Comparison of ENCODE assay signal across 1 cellular context in the genomic region with DNA sequence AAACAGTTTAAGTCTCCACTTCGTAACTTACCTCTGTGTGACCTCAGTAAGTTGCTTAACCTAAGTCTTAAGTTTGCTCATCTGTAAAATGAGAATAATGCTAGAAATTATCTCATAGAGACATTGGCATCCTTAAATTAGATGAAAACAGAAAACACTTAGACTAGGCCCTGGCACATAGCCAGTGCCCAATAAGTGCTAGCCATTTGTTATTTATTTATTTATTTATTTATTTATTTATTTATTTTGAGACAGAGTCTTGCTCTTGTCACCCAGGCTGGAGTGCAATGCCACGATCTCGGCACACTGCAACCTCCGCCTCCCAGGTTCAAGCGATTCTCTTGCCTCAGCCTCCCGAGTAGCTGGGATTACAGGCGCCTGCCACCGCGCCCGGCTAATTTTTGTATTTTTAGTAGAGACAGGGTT.
A peak's percentile ranks its signal among the peaks of the same experiment; 100 is the strongest.
TF ChIP-seq lines count a peak whose summit lies in the region.

No MANE protein-coding gene starts in this region.

TF ChIP-seq in HEK293, 187 proteins besides CTCF, POLR2A, EP300 and RAD21 (continues in another document):
- peak; percentile 65; the same call in 1 of the 2 replicates for TF ChIP-seq MZF1 (tag by site-specific recombination; IDR thresholded peaks at IDR 0.05; ENCODE audit: borderline replicate concordance)
- peak; percentile 89 for TF ChIP-seq ZNF623 (tag by site-specific recombination; IDR thresholded peaks at IDR 0.05)
- TF ChIP-seq, protein P1, sequence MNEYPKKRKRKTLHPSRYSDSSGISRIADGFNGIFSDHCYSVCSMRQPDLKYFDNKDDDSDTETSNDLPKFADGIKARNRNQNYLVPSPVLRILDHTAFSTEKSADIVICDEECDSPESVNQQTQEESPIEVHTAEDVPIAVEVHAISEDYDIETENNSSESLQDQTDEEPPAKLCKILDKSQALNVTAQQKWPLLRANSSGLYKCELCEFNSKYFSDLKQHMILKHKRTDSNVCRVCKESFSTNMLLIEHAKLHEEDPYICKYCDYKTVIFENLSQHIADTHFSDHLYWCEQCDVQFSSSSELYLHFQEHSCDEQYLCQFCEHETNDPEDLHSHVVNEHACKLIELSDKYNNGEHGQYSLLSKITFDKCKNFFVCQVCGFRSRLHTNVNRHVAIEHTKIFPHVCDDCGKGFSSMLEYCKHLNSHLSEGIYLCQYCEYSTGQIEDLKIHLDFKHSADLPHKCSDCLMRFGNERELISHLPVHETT (tag by site-specific recombination; IDR thresholded peaks at IDR 0.05) = peak; percentile 52; the same call in 1 of the 2 replicates
- TF ChIP-seq ZNF548 (tag by site-specific recombination; IDR thresholded peaks at IDR 0.05) = 0 out of 2 replicates have a peak, but pooled peaks have one; percentile 35
- peak; percentile 92 for TF ChIP-seq ZNF292 (tag by site-specific recombination; IDR thresholded peaks at IDR 0.05; ENCODE audit: borderline replicate concordance, low read depth)
- TF ChIP-seq ZNF266 (tag by site-specific recombination; IDR thresholded peaks at IDR 0.05; ENCODE audit: low read depth) = peak; percentile 93
- TF ChIP-seq ZNF501 (tag by site-specific recombination; IDR thresholded peaks at IDR 0.05) = peak; percentile 89
- peak; percentile 83; the same call in 1 of the 2 replicates for TF ChIP-seq ZNF155 (tag by site-specific recombination; IDR thresholded peaks at IDR 0.05)
- TF ChIP-seq ZNF433 (tag by site-specific recombination; IDR thresholded peaks at IDR 0.05; ENCODE audit: low read depth) = peak; percentile 95
- TF ChIP-seq ZNF426 (tag by site-specific recombination; IDR thresholded peaks at IDR 0.05) = peak; percentile 98
- TF ChIP-seq ZNF404 (tag by site-specific recombination; IDR thresholded peaks at IDR 0.05) = 0 out of 2 replicates have a peak, but pooled peaks have one; percentile 83
- peak; percentile 99 for TF ChIP-seq ZNF394 (tag by site-specific recombination; IDR thresholded peaks at IDR 0.05; ENCODE audit: borderline replicate concordance)
- TF ChIP-seq ZNF530 (tag by site-specific recombination; IDR thresholded peaks at IDR 0.05; ENCODE audit: low read depth) = peak; percentile 91
- TF ChIP-seq, protein P2, sequence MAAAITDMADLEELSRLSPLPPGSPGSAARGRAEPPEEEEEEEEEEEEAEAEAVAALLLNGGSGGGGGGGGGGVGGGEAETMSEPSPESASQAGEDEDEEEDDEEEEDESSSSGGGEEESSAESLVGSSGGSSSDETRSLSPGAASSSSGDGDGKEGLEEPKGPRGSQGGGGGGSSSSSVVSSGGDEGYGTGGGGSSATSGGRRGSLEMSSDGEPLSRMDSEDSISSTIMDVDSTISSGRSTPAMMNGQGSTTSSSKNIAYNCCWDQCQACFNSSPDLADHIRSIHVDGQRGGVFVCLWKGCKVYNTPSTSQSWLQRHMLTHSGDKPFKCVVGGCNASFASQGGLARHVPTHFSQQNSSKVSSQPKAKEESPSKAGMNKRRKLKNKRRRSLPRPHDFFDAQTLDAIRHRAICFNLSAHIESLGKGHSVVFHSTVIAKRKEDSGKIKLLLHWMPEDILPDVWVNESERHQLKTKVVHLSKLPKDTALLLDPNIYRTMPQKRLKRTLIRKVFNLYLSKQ (tag by site-specific recombination; IDR thresholded peaks at IDR 0.05; ENCODE audit: borderline replicate concordance) = 0 out of 2 replicates have a peak, but pooled peaks have one; percentile 70
- TF ChIP-seq GFI1B (tag by site-specific recombination; IDR thresholded peaks at IDR 0.05) = peak; percentile 62; the same call in 1 of the 2 replicates
- TF ChIP-seq, protein P3, sequence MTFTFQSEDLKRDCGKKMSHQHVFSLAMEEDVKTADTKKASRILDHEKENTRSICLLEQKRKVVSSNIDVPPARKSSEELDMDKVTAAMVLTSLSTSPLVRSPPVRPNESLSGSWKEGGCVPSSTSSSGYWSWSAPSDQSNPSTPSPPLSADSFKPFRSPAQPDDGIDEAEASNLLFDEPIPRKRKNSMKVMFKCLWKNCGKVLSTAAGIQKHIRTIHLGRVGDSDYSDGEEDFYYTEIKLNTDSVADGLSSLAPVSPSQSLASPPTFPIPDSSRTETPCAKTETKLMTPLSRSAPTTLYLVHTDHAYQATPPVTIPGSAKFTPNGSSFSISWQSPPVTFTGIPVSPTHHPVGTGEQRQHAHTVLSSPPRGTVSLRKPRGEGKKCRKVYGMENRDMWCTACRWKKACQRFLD (tag by site-specific recombination; IDR thresholded peaks at IDR 0.05) = 0 out of 2 replicates have a peak, but pooled peaks have one; percentile 78
- peak; percentile 74 for TF ChIP-seq ZNF121 (tag by site-specific recombination; IDR thresholded peaks at IDR 0.05)
- peak; percentile 85; the same call in 1 of the 2 replicates for TF ChIP-seq OVOL3 (tag by site-specific recombination; IDR thresholded peaks at IDR 0.05)
- peak; percentile 90 for TF ChIP-seq ZNF140 (tag by site-specific recombination; IDR thresholded peaks at IDR 0.05)
- TF ChIP-seq ZNF514 (tag by site-specific recombination; IDR thresholded peaks at IDR 0.05) = peak; percentile 84; the same call in 1 of the 2 replicates
- TF ChIP-seq, protein P4, sequence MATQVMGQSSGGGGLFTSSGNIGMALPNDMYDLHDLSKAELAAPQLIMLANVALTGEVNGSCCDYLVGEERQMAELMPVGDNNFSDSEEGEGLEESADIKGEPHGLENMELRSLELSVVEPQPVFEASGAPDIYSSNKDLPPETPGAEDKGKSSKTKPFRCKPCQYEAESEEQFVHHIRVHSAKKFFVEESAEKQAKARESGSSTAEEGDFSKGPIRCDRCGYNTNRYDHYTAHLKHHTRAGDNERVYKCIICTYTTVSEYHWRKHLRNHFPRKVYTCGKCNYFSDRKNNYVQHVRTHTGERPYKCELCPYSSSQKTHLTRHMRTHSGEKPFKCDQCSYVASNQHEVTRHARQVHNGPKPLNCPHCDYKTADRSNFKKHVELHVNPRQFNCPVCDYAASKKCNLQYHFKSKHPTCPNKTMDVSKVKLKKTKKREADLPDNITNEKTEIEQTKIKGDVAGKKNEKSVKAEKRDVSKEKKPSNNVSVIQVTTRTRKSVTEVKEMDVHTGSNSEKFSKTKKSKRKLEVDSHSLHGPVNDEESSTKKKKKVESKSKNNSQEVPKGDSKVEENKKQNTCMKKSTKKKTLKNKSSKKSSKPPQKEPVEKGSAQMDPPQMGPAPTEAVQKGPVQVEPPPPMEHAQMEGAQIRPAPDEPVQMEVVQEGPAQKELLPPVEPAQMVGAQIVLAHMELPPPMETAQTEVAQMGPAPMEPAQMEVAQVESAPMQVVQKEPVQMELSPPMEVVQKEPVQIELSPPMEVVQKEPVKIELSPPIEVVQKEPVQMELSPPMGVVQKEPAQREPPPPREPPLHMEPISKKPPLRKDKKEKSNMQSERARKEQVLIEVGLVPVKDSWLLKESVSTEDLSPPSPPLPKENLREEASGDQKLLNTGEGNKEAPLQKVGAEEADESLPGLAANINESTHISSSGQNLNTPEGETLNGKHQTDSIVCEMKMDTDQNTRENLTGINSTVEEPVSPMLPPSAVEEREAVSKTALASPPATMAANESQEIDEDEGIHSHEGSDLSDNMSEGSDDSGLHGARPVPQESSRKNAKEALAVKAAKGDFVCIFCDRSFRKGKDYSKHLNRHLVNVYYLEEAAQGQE (tag by site-specific recombination; IDR thresholded peaks at IDR 0.05) = peak; percentile 81
- TF ChIP-seq, protein P5, sequence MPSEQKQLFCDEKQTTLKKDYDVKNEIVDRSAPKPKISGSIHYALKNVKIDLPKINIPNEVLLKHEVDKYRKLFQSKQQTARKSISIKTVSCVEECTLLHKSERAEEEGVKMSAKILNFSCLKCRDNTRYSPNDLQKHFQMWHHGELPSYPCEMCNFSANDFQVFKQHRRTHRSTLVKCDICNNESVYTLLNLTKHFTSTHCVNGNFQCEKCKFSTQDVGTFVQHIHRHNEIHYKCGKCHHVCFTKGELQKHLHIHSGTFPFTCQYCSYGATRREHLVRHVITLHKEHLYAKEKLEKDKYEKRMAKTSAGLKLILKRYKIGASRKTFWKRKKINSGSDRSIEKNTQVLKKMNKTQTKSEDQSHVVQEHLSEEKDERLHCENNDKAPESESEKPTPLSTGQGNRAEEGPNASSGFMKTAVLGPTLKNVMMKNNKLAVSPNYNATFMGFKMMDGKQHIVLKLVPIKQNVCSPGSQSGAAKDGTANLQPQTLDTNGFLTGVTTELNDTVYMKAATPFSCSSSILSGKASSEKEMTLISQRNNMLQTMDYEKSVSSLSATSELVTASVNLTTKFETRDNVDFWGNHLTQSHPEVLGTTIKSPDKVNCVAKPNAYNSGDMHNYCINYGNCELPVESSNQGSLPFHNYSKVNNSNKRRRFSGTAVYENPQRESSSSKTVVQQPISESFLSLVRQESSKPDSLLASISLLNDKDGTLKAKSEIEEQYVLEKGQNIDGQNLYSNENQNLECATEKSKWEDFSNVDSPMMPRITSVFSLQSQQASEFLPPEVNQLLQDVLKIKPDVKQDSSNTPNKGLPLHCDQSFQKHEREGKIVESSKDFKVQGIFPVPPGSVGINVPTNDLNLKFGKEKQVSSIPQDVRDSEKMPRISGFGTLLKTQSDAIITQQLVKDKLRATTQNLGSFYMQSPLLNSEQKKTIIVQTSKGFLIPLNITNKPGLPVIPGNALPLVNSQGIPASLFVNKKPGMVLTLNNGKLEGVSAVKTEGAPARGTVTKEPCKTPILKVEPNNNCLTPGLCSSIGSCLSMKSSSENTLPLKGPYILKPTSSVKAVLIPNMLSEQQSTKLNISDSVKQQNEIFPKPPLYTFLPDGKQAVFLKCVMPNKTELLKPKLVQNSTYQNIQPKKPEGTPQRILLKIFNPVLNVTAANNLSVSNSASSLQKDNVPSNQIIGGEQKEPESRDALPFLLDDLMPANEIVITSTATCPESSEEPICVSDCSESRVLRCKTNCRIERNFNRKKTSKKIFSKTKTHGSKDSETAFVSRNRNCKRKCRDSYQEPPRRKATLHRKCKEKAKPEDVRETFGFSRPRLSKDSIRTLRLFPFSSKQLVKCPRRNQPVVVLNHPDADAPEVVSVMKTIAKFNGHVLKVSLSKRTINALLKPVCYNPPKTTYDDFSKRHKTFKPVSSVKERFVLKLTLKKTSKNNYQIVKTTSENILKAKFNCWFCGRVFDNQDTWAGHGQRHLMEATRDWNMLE (tag by site-specific recombination; conservative IDR thresholded peaks at IDR 0.05; ENCODE audit: low read depth) = peak; percentile 97
- TF ChIP-seq, protein P6, sequence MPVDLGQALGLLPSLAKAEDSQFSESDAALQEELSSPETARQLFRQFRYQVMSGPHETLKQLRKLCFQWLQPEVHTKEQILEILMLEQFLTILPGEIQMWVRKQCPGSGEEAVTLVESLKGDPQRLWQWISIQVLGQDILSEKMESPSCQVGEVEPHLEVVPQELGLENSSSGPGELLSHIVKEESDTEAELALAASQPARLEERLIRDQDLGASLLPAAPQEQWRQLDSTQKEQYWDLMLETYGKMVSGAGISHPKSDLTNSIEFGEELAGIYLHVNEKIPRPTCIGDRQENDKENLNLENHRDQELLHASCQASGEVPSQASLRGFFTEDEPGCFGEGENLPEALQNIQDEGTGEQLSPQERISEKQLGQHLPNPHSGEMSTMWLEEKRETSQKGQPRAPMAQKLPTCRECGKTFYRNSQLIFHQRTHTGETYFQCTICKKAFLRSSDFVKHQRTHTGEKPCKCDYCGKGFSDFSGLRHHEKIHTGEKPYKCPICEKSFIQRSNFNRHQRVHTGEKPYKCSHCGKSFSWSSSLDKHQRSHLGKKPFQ (tag by site-specific recombination; IDR thresholded peaks at IDR 0.05) = 0 out of 2 replicates have a peak, but pooled peaks have one; percentile 54
- peak; percentile 61; the same call in 1 of the 2 replicates for TF ChIP-seq ZBTB1 (tag by site-specific recombination; IDR thresholded peaks at IDR 0.05)
- peak; percentile 84; the same call in 1 of the 2 replicates for TF ChIP-seq ZFP37 (tag by site-specific recombination; IDR thresholded peaks at IDR 0.05)
- TF ChIP-seq ZBTB21 (tag by site-specific recombination; IDR thresholded peaks at IDR 0.05) = peak; percentile 75
- TF ChIP-seq, protein P7, sequence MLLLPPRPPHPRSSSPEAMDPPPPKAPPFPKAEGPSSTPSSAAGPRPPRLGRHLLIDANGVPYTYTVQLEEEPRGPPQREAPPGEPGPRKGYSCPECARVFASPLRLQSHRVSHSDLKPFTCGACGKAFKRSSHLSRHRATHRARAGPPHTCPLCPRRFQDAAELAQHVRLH (tag by site-specific recombination; IDR thresholded peaks at IDR 0.05) = 0 out of 2 replicates have a peak, but pooled peaks have one; percentile 70
- TF ChIP-seq ZNF366 (tag by site-specific recombination; conservative IDR thresholded peaks at IDR 0.05) = peak; percentile 38; the same call in 1 of the 2 replicates
- peak; percentile 67; the same call in 1 of the 2 replicates for TF ChIP-seq ZXDB (tag by site-specific recombination; IDR thresholded peaks at IDR 0.05)
- TF ChIP-seq FEZF1 (tag by site-specific recombination; IDR thresholded peaks at IDR 0.05) = peak; percentile 9; the same call in 1 of the 2 replicates
- TF ChIP-seq REPIN1 (tag by site-specific recombination; IDR thresholded peaks at IDR 0.05; ENCODE audit: low read depth) = peak; percentile 32; the same call in 1 of the 2 replicates
- TF ChIP-seq ZNF354C (tag by site-specific recombination; IDR thresholded peaks at IDR 0.05; ENCODE audit: borderline replicate concordance, low read depth) = peak; percentile 97
- TF ChIP-seq ZNF558 (tag by site-specific recombination; IDR thresholded peaks at IDR 0.05) = peak; percentile 94
- TF ChIP-seq ZNF664 (tag by site-specific recombination; IDR thresholded peaks at IDR 0.05) = peak; percentile 89
- TF ChIP-seq ZBTB8A (tag by site-specific recombination; IDR thresholded peaks at IDR 0.05) = peak; percentile 86
- TF ChIP-seq, protein P8, sequence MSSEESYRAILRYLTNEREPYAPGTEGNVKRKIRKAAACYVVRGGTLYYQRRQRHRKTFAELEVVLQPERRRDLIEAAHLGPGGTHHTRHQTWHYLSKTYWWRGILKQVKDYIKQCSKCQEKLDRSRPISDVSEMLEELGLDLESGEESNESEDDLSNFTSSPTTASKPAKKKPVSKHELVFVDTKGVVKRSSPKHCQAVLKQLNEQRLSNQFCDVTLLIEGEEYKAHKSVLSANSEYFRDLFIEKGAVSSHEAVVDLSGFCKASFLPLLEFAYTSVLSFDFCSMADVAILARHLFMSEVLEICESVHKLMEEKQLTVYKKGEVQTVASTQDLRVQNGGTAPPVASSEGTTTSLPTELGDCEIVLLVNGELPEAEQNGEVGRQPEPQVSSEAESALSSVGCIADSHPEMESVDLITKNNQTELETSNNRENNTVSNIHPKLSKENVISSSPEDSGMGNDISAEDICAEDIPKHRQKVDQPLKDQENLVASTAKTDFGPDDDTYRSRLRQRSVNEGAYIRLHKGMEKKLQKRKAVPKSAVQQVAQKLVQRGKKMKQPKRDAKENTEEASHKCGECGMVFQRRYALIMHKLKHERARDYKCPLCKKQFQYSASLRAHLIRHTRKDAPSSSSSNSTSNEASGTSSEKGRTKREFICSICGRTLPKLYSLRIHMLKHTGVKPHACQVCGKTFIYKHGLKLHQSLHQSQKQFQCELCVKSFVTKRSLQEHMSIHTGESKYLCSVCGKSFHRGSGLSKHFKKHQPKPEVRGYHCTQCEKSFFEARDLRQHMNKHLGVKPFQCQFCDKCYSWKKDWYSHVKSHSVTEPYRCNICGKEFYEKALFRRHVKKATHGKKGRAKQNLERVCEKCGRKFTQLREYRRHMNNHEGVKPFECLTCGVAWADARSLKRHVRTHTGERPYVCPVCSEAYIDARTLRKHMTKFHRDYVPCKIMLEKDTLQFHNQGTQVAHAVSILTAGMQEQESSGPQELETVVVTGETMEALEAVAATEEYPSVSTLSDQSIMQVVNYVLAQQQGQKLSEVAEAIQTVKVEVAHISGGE (tag by site-specific recombination; conservative IDR thresholded peaks at IDR 0.05; ENCODE audit: low read depth) = peak; percentile 85
- peak; percentile 76; the same call in 1 of the 2 replicates for TF ChIP-seq ZNF223 (tag by site-specific recombination; IDR thresholded peaks at IDR 0.05)
- peak; percentile 35 for TF ChIP-seq ZNF341 (tag by site-specific recombination; IDR thresholded peaks at IDR 0.05; ENCODE audit: low read depth)
- TF ChIP-seq ZNF629 (tag by site-specific recombination; IDR thresholded peaks at IDR 0.05) = peak; percentile 71
- peak; percentile 36; the same call in 1 of the 2 replicates for TF ChIP-seq SP3 (tag by site-specific recombination; IDR thresholded peaks at IDR 0.05)
